Comparison of ENCODE assay signal across 8 cellular contexts in genomic region chr13:33639640-33640080, GRCh38.
DNase-seq lines count a peak whose midpoint lies in the region; ATAC-seq lines count a peak whose summit lies in the region.

No MANE protein-coding gene starts in this region.

- CTCF ChIA-PET in activated CD8-positive, alpha-beta memory T cell treated with anti-CD3 and anti-CD28 coated beads, Interleukin-2, amount 10 ng/mL, durations not matched to agents 7 days and 5 days (lab: Charles Lee) = no interaction called here

- H3K9me3 Mint-ChIP-seq in activated CD8-positive, alpha-beta memory T cell treated with anti-CD3 and anti-CD28 coated beads, Interleukin-2, amount 10 ng/mL, durations not matched to agents 7 days and 5 days (ENCODE audit: low read depth) = no peaks in the 10 kb centered on the region
- H3K9me3 Mint-ChIP-seq in activated naive CD8-positive, alpha-beta T cell treated with anti-CD3 and anti-CD28 coated beads, Interleukin-2, amount 50 U/mL, for 24 hours = no peaks in the 10 kb centered on the region
- H3K9me3 Mint-ChIP-seq in stimulated activated effector memory CD8-positive, alpha-beta T cell treated with anti-CD3 and anti-CD28 coated beads, Interleukin-12 subunit alpha, Interleukin-12 subunit beta, amount 100 ng/mL, for 72 hours = no peaks in the 10 kb centered on the region

- ATAC-seq in activated CD8-positive, alpha-beta memory T cell treated with anti-CD3 and anti-CD28 coated beads, Interleukin-2, amount 10 ng/mL, durations not matched to agents 7 days and 5 days = peak; percentile 42
- ATAC-seq in HG03342 (IDR thresholded peaks at IDR 0.05; ENCODE audit: unreplicated experiment) = peak; percentile 57
- peak; percentile 93 for ATAC-seq in activated naive CD8-positive, alpha-beta T cell treated with anti-CD3 and anti-CD28 coated beads, Interleukin-2, amount 50 U/mL, for 24 hours
- peak; percentile 93 for ATAC-seq in stimulated activated effector memory CD8-positive, alpha-beta T cell treated with anti-CD3 and anti-CD28 coated beads, Interleukin-12 subunit alpha, Interleukin-12 subunit beta, amount 100 ng/mL, for 72 hours
- no peak for ATAC-seq in GM21381 (IDR thresholded peaks at IDR 0.05; ENCODE audit: unreplicated experiment)

- no peak overlapping the region for H3K4me3 Mint-ChIP-seq in activated CD8-positive, alpha-beta memory T cell treated with anti-CD3 and anti-CD28 coated beads, Interleukin-2, amount 10 ng/mL, durations not matched to agents 7 days and 5 days
- no peak overlapping the region for H3K4me3 Mint-ChIP-seq in activated naive CD8-positive, alpha-beta T cell treated with anti-CD3 and anti-CD28 coated beads, Interleukin-2, amount 50 U/mL, for 24 hours
- peak overlapping the region; percentile 3 for H3K4me3 Mint-ChIP-seq in stimulated activated effector memory CD8-positive, alpha-beta T cell treated with anti-CD3 and anti-CD28 coated beads, Interleukin-12 subunit alpha, Interleukin-12 subunit beta, amount 100 ng/mL, for 72 hours

- H3K36me3 Mint-ChIP-seq in activated CD8-positive, alpha-beta memory T cell treated with anti-CD3 and anti-CD28 coated beads, Interleukin-2, amount 10 ng/mL, durations not matched to agents 7 days and 5 days = peaks cover 7% of the 10 kb centered on the region
- H3K36me3 Mint-ChIP-seq in activated naive CD8-positive, alpha-beta T cell treated with anti-CD3 and anti-CD28 coated beads, Interleukin-2, amount 50 U/mL, for 24 hours (ENCODE audit: low read depth) = no peaks in the 10 kb centered on the region
- no peaks in the 10 kb centered on the region for H3K36me3 Mint-ChIP-seq in stimulated activated effector memory CD8-positive, alpha-beta T cell treated with anti-CD3 and anti-CD28 coated beads, Interleukin-12 subunit alpha, Interleukin-12 subunit beta, amount 100 ng/mL, for 72 hours

- H3K4me1 Mint-ChIP-seq in activated CD8-positive, alpha-beta memory T cell treated with anti-CD3 and anti-CD28 coated beads, Interleukin-2, amount 10 ng/mL, durations not matched to agents 7 days and 5 days = peaks cover 18% of the 10 kb centered on the region
- H3K4me1 Mint-ChIP-seq in activated naive CD8-positive, alpha-beta T cell treated with anti-CD3 and anti-CD28 coated beads, Interleukin-2, amount 50 U/mL, for 24 hours = peaks cover 47% of the 10 kb centered on the region
- H3K4me1 Mint-ChIP-seq in stimulated activated effector memory CD8-positive, alpha-beta T cell treated with anti-CD3 and anti-CD28 coated beads, Interleukin-12 subunit alpha, Interleukin-12 subunit beta, amount 100 ng/mL, for 72 hours = peaks cover 41% of the 10 kb centered on the region

- no peaks in the 10 kb centered on the region for H3K27me3 Mint-ChIP-seq in activated CD8-positive, alpha-beta memory T cell treated with anti-CD3 and anti-CD28 coated beads, Interleukin-2, amount 10 ng/mL, durations not matched to agents 7 days and 5 days
- H3K27me3 Mint-ChIP-seq in activated naive CD8-positive, alpha-beta T cell treated with anti-CD3 and anti-CD28 coated beads, Interleukin-2, amount 50 U/mL, for 24 hours = peaks cover 2% of the 10 kb centered on the region

- peak overlapping the region; percentile 8 for H3K27ac Mint-ChIP-seq in activated CD8-positive, alpha-beta memory T cell treated with anti-CD3 and anti-CD28 coated beads, Interleukin-2, amount 10 ng/mL, durations not matched to agents 7 days and 5 days
- H3K27ac Mint-ChIP-seq in activated naive CD8-positive, alpha-beta T cell treated with anti-CD3 and anti-CD28 coated beads, Interleukin-2, amount 50 U/mL, for 24 hours = peak overlapping the region; percentile 44
- peak overlapping the region; percentile 0 for H3K27ac Mint-ChIP-seq in stimulated activated effector memory CD8-positive, alpha-beta T cell treated with anti-CD3 and anti-CD28 coated beads, Interleukin-12 subunit alpha, Interleukin-12 subunit beta, amount 100 ng/mL, for 72 hours

- peak; percentile 43 for DNase-seq in activated CD8-positive, alpha-beta memory T cell treated with anti-CD3 and anti-CD28 coated beads, Interleukin-2, amount 10 ng/mL, durations not matched to agents 7 days and 5 days
- DNase-seq in activated CD8-positive, alpha-beta memory T cell treated with anti-CD3 and anti-CD28 coated beads for 24 hours = no peak
- peak; percentile 33 for DNase-seq in activated naive CD8-positive, alpha-beta T cell treated with anti-CD3 and anti-CD28 coated beads, Interleukin-2, amount 50 U/mL, for 24 hours
- peak in 1 of 2 donors; percentile 60 for DNase-seq in stimulated activated effector memory CD8-positive, alpha-beta T cell treated with anti-CD3 and anti-CD28 coated beads, Interleukin-12 subunit alpha, Interleukin-12 subunit beta, amount 100 ng/mL, for 72 hours (ENCODE audit: low spot score in 2 of 2)
- DNase-seq in medulla oblongata (ENCODE audit: extremely low spot score) (no peak), NCI-H510A (lab: John Stamatoyannopoulos, UW) (no peak)

Comparison
In these comparisons a context has a peak if more than half of its experiments do, and no peak if none do; other contexts are left out.
1. DNase-seq: peak in activated CD8-positive, alpha-beta memory T cell treated with anti-CD3 and anti-CD28 coated beads, Interleukin-2, amount 10 ng/mL, durations not matched to agents 7 days and 5 days (single experiment) and activated naive CD8-positive, alpha-beta T cell treated with anti-CD3 and anti-CD28 coated beads, Interleukin-2, amount 50 U/mL, for 24 hours (single experiment); none in activated CD8-positive, alpha-beta memory T cell treated with anti-CD3 and anti-CD28 coated beads for 24 hours (single experiment), medulla oblongata (single experiment) and NCI-H510A (single experiment).
2. Peak in every context shown above with its lines, with median percentiles within 50 percentile points of each other: H3K27ac Mint-ChIP-seq.